In genomic region chr19:6739884-6740588, GRCh38 we compare ENCODE assay signal across 6 cellular contexts. TPM values are rescaled to one million over a fixed set of nuclear protein-coding genes. Genes with fewer than 3 reads are reported as not detected.
DNase-seq lines count a peak whose midpoint lies in the region; ATAC-seq lines count a peak whose summit lies in the region.

No MANE protein-coding gene starts in this region.

- H3K4me3 ChIP-seq in HUES6 (ENCODE audit: low read depth, low read length), result peak overlapping the region; percentile 81

- H3K9ac ChIP-seq in HUES6 (ENCODE audit: low read length), result peak overlapping the region; percentile 87

- H3K9me3 Mint-ChIP-seq in activated naive CD4-positive, alpha-beta T cell treated with anti-CD3 and anti-CD28 coated beads, Interleukin-2, amount 10 ng/mL, durations not matched to agents 7 days and 5 days, result no peaks in the 10 kb centered on the region
- H3K9me3 Mint-ChIP-seq in memory B cell, result no peaks in the 10 kb centered on the region

- peaks cover 43% of the 10 kb centered on the region for H3K4me1 Mint-ChIP-seq in activated naive CD4-positive, alpha-beta T cell treated with anti-CD3 and anti-CD28 coated beads, Interleukin-2, amount 10 ng/mL, durations not matched to agents 7 days and 5 days
- peaks cover 34% of the 10 kb centered on the region for H3K4me1 Mint-ChIP-seq in memory B cell

- H3K36me3 ChIP-seq in HUES6 (ENCODE audit: control insufficient read depth, insufficient read depth, low read length), result peaks cover 38% of the 10 kb centered on the region

- peak; percentile 47 for DNase-seq in activated naive CD4-positive, alpha-beta T cell treated with anti-CD3 and anti-CD28 coated beads, Interleukin-2, amount 10 ng/mL, durations not matched to agents 7 days and 5 days
- peak in 1 of 2 donors; percentile 45 for DNase-seq in memory B cell (ENCODE audit: low spot score in 2 of 2)
- DNase-seq in NCI-H1105 (lab: John Stamatoyannopoulos, UW), result no peak

- H3K27me3 ChIP-seq in HUES6 (ENCODE audit: control insufficient read depth, insufficient read depth, low read length), result no peaks in the 10 kb centered on the region

- ATAC-seq in memory B cell (ENCODE audit: low read depth) (no peak), esophagus mucosa (no peak), GM18909 (IDR thresholded peaks at IDR 0.05; ENCODE audit: poor library complexity, unreplicated experiment) (no peak)

- CTCF ChIA-PET in activated naive CD4-positive, alpha-beta T cell treated with anti-CD3 and anti-CD28 coated beads, Interleukin-2, amount 10 ng/mL, durations not matched to agents 7 days and 5 days (lab: Charles Lee), result no interaction called here

- H3K4me1 ChIP-seq in HUES6 (ENCODE audit: control insufficient read depth, insufficient read depth, low read length), result peaks cover 59% of the 10 kb centered on the region

- peak overlapping the region; percentile 98 for H3K4me3 Mint-ChIP-seq in activated naive CD4-positive, alpha-beta T cell treated with anti-CD3 and anti-CD28 coated beads, Interleukin-2, amount 10 ng/mL, durations not matched to agents 7 days and 5 days
- H3K4me3 Mint-ChIP-seq in memory B cell, result peak overlapping the region; percentile 91

- H3K27ac ChIP-seq in HUES6 (ENCODE audit: low read depth, low read length), result peak overlapping the region; percentile 52

- peaks cover 13% of the 10 kb centered on the region for H3K36me3 Mint-ChIP-seq in activated naive CD4-positive, alpha-beta T cell treated with anti-CD3 and anti-CD28 coated beads, Interleukin-2, amount 10 ng/mL, durations not matched to agents 7 days and 5 days
- no peaks in the 10 kb centered on the region for H3K36me3 Mint-ChIP-seq in memory B cell

- H3K9me3 ChIP-seq in HUES6 (ENCODE audit: control insufficient read depth, insufficient read depth, low read depth, low read length), result no peaks in the 10 kb centered on the region

- H3K27me3 Mint-ChIP-seq in activated naive CD4-positive, alpha-beta T cell treated with anti-CD3 and anti-CD28 coated beads, Interleukin-2, amount 10 ng/mL, durations not matched to agents 7 days and 5 days, result peaks cover 7% of the 10 kb centered on the region
- H3K27me3 Mint-ChIP-seq in memory B cell, result no peaks in the 10 kb centered on the region

- H3K27ac Mint-ChIP-seq in activated naive CD4-positive, alpha-beta T cell treated with anti-CD3 and anti-CD28 coated beads, Interleukin-2, amount 10 ng/mL, durations not matched to agents 7 days and 5 days, result peak overlapping the region; percentile 7
- H3K27ac Mint-ChIP-seq in memory B cell, result no peak overlapping the region

RNA-seq across cellular contexts. Expression of gene TRIP10, which starts 0.6 kb away (rescaled TPM):
- total RNA-seq in esophagus mucosa, result 129 TPM

RNA-seq across cellular contexts. Expression of gene GPR108, which starts 2.7 kb away (rescaled TPM):
- total RNA-seq in esophagus mucosa, result 65.9 TPM

RNA-seq across cellular contexts. Expression of gene C3, which starts 19.6 kb away (rescaled TPM):
- 65.0 TPM for total RNA-seq in esophagus mucosa

RNA-seq across cellular contexts. Expression of gene SH2D3A, which starts 27.2 kb away (rescaled TPM):
- 28.7 TPM for total RNA-seq in esophagus mucosa

RNA-seq across cellular contexts. Expression of gene VAV1, which starts 32.5 kb away (rescaled TPM):
- total RNA-seq in esophagus mucosa, result 1.3 TPM
